In the genomic region with DNA sequence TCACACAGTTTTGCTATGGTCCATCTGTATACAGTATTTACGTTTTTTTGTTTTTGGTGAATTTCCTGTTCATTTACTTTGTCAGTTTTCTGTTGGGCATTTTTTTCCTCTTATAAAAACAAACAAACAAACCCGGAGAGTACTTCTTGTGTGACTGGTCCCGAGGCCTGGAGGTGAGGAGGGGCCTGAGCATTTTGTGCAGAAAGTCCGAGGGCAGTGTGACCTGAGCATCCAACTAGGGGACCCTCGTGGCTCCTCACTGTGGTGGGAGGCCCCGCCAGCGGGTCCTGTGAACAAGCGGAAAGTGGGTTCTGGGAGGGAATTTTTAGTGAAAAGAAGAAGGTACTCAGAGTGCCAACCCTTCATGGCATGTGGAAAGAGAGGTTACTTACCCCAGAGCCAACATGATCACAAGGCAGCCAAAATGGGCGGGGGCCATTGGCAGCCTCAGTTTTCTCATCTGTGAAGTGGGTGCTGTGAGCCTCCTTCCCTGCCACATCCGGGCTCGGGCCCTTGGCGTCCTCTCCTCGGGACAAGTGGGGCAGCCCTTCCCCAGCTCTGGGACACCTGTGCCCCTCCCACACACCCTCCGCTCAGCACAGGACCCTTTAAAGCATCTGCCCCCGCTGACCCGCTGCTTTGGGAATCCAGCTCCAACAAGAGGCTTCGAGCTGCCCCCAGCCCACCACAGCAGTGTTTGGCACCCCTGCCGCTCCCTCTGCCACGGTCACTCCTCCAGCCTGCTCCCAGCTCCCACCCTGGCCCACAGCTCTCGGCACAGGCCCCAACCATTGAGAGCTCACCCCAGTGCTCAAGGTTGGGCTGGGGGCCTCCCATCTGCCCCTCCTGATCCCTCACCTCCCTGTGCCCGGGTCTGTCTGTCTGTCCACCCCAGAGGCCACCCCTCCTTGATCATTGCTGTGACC, we compare ENCODE assay signal across 24 cellular contexts. TPM values are rescaled to one million over a fixed set of nuclear protein-coding genes. Genes with fewer than 3 reads are reported as not detected.
"Had no signal": no experiment of that assay in that cellular context is flagged by ENCODE, and none has a peak within 500 bp of the region (broad histone marks: within the 10 kb centered on the region; RNA-seq: fewer than 3 reads in every experiment).

No MANE protein-coding gene starts in this region.

- DNase-seq: activated CD4-positive, alpha-beta T cell treated with anti-CD3 and anti-CD28 coated beads, Interleukin-2, amount 50 U/mL, for 4 hours; activated gamma-delta T cell; activated T-cell treated with anti-CD3 and anti-CD28 coated beads, Interleukin-2, amount 50 U/mL, for 72 hours; cerebellar nuclear complex; effector CD4-positive, alpha-beta T cell; gastrocnemius medialis; left lung; mammary epithelial cell; mucosa of descending colon; naive thymus-derived CD4-positive, alpha-beta T cell; sigmoid colon; stimulated activated CD8-positive, alpha-beta memory T cell treated with anti-CD3 and anti-CD28 coated beads, Interleukin-4, amount 100 ng/mL, for 48 hours; stimulated activated naive CD4-positive, alpha-beta T cell; substantia nigra; T-helper 2 cell had no signal

- H3K9me3 Mint-ChIP-seq: activated naive CD4-positive, alpha-beta T cell treated with anti-CD3 and anti-CD28 coated beads, Interleukin-2, amount 50 U/mL, for 72 hours; activated T-cell treated with anti-CD3 and anti-CD28 coated beads, Interleukin-2, amount 50 U/mL, for 72 hours; neural progenitor cell had no signal

- H3K4me2 ChIP-seq: neural progenitor cell had no signal

- H3K4me1 ChIP-seq: adrenal gland, gastrocnemius medialis, heart left ventricle, left lung, sigmoid colon, tibial nerve had no signal

- H3K27ac Mint-ChIP-seq: activated naive CD4-positive, alpha-beta T cell treated with anti-CD3 and anti-CD28 coated beads, Interleukin-2, amount 50 U/mL, for 72 hours; activated T-cell treated with anti-CD3 and anti-CD28 coated beads, Interleukin-2, amount 50 U/mL, for 72 hours; naive thymus-derived CD4-positive, alpha-beta T cell; neural progenitor cell had no signal

- ATAC-seq: activated naive CD4-positive, alpha-beta T cell treated with anti-CD3 and anti-CD28 coated beads, Interleukin-2, amount 50 U/mL, for 72 hours; activated T-cell treated with anti-CD3 and anti-CD28 coated beads, Interleukin-2, amount 50 U/mL, for 72 hours; gastrocnemius medialis; heart left ventricle; left lung; mucosa of descending colon; naive thymus-derived CD4-positive, alpha-beta T cell had no signal

- H3K4me3 ChIP-seq: adrenal gland, gastrocnemius medialis, heart left ventricle, left lung, mucosa of descending colon, neural progenitor cell, ovary, sigmoid colon, tibial nerve had no signal

- H3K27ac ChIP-seq: adrenal gland, gastrocnemius medialis, heart left ventricle, left lung, neural progenitor cell, ovary, sigmoid colon, tibial nerve had no signal

- H3K36me3 ChIP-seq: adrenal gland, gastrocnemius medialis, heart left ventricle, left lung, neural progenitor cell, ovary, sigmoid colon, tibial nerve had no signal

- H2AFZ ChIP-seq: neural progenitor cell had no signal

- H3K36me3 Mint-ChIP-seq: activated naive CD4-positive, alpha-beta T cell treated with anti-CD3 and anti-CD28 coated beads, Interleukin-2, amount 50 U/mL, for 72 hours; naive thymus-derived CD4-positive, alpha-beta T cell; neural progenitor cell had no signal

- H3K27me3 ChIP-seq: adrenal gland, left lung, neural progenitor cell, ovary, sigmoid colon, tibial nerve had no signal

- H3K4me3 Mint-ChIP-seq: activated T-cell treated with anti-CD3 and anti-CD28 coated beads, Interleukin-2, amount 50 U/mL, for 72 hours; naive thymus-derived CD4-positive, alpha-beta T cell; neural progenitor cell had no signal

- H3K9me3 ChIP-seq: adrenal gland, gastrocnemius medialis, heart left ventricle, left lung, mucosa of descending colon, ovary, sigmoid colon, tibial nerve had no signal

- H3K4me1 Mint-ChIP-seq: neural progenitor cell had no signal

RNA-seq across cellular contexts. Expression of a gene that starts 22.8 kb away (rescaled TPM):
- total RNA-seq: activated CD8-positive, alpha-beta memory T cell treated with anti-CD3 and anti-CD28 coated beads for 36 hours; activated T-cell treated with anti-CD3 and anti-CD28 coated beads, Interleukin-2, amount 50 U/mL, for 72 hours; gastrocnemius medialis; kidney epithelial cell; mammary epithelial cell; naive thymus-derived CD4-positive, alpha-beta T cell; pulmonary artery endothelial cell; tibial nerve had no signal

RNA-seq across cellular contexts. Expression of a gene that starts 35.2 kb away (rescaled TPM):
- total RNA-seq: activated CD8-positive, alpha-beta memory T cell treated with anti-CD3 and anti-CD28 coated beads for 36 hours; activated naive CD4-positive, alpha-beta T cell treated with anti-CD3 and anti-CD28 coated beads, Interleukin-2, amount 50 U/mL, for 72 hours; activated T-cell treated with anti-CD3 and anti-CD28 coated beads, Interleukin-2, amount 50 U/mL, for 72 hours; gastrocnemius medialis; mammary epithelial cell; naive thymus-derived CD4-positive, alpha-beta T cell; pulmonary artery endothelial cell had no signal
